Comparison of ENCODE assay signal across 33 cellular contexts in the genomic region with DNA sequence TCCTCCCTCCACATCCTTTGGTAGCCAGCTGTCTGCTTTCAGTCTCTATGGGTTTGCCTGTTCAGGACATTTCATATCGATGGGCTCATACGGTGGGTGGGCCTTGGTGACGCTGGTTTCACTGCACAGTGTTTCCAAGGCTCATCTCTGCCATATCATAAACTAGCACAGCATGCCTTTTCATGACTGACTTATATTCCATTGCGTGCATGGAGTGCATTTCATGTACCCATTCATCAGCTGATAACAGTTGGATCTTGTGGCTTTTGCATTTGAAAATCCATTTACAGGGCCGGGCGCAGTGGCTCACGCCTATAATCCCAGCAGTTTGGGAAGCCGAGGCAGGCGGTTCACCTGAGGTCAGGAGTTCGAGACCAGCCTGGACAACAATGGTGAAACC.
"Had no signal": no experiment of that assay in that cellular context is flagged by ENCODE, and none has a peak within 500 bp of the region (broad histone marks: within the 10 kb centered on the region; RNA-seq: fewer than 3 reads in every experiment).

No MANE protein-coding gene starts in this region.

- H3K9me3 ChIP-seq: adrenal gland, ascending aorta, body of pancreas, breast epithelium had no signal

- H3K36me3 ChIP-seq: adrenal gland, ascending aorta, brain microvascular endothelial cell, breast epithelium, cardiac muscle cell had no signal

- FAIRE-seq: astrocyte, bronchial epithelial cell had no signal

- ATAC-seq: activated naive CD4-positive, alpha-beta T cell treated with anti-CD3 and anti-CD28 coated beads, Interleukin-2, amount 50 U/mL, for 72 hours; activated naive CD8-positive, alpha-beta T cell treated with anti-CD3 and anti-CD28 coated beads, Interleukin-2, amount 50 U/mL, for 24 hours; activated T-cell treated with anti-CD3 and anti-CD28 coated beads, Interleukin-2, amount 50 U/mL, for 4 hours; activated T-cell treated with anti-CD3 and anti-CD28 coated beads, Interleukin-2, amount 50 U/mL, for 72 hours; activated T-helper 17 cell treated with anti-CD3 and anti-CD28 coated beads, Interleukin-2, amount 50 U/mL, for 72 hours; body of pancreas had no signal

- H3K27ac ChIP-seq: adrenal gland, ascending aorta, body of pancreas, brain microvascular endothelial cell, breast epithelium, cardiac muscle cell had no signal

- DNase-seq: activated effector memory CD4-positive, alpha-beta T cell treated with anti-CD3 and anti-CD28 coated beads, Interleukin-2, amount 50 U/mL, for 16 hours; activated effector memory CD4-positive, alpha-beta T cell treated with Interleukin-2 at 50 U/mL for 16 hours; activated gamma-delta T cell; activated gamma-delta T cell treated with Interleukin-2 at 50 U/mL for 16 hours; activated naive CD4-positive, alpha-beta T cell; activated naive CD4-positive, alpha-beta T cell treated with anti-CD3 and anti-CD28 coated beads for 36 hours; activated naive CD4-positive, alpha-beta T cell treated with anti-CD3 and anti-CD28 coated beads, Interleukin-2, amount 10 ng/mL, durations not matched to agents 7 days and 5 days; activated naive CD4-positive, alpha-beta T cell treated with anti-CD3 and anti-CD28 coated beads, Interleukin-2, amount 50 U/mL, for 16 hours; activated naive CD4-positive, alpha-beta T cell treated with Interleukin-2 at 50 U/mL for 16 hours; activated naive CD8-positive, alpha-beta T cell treated with anti-CD3 and anti-CD28 coated beads for 36 hours; activated naive CD8-positive, alpha-beta T cell treated with anti-CD3 and anti-CD28 coated beads, Interleukin-2, amount 10 ng/mL, durations not matched to agents 7 days and 5 days; activated naive CD8-positive, alpha-beta T cell treated with anti-CD3 and anti-CD28 coated beads, Interleukin-2, amount 50 U/mL, for 24 hours; activated T-cell treated with anti-CD3 and anti-CD28 coated beads, Interleukin-2, amount 50 U/mL, for 24 hours; activated T-cell treated with anti-CD3 and anti-CD28 coated beads, Interleukin-2, amount 50 U/mL, for 4 hours; activated T-cell treated with anti-CD3 and anti-CD28 coated beads, Interleukin-2, amount 50 U/mL, for 48 hours; activated T-cell treated with anti-CD3 and anti-CD28 coated beads, Interleukin-2, amount 50 U/mL, for 72 hours; adrenal gland; amniotic stem cell; amygdala; anterior cingulate cortex; aorta; body of pancreas; brain microvascular endothelial cell; caudate nucleus; central memory CD4-positive, alpha-beta T cell; cerebellar nuclear complex had no signal

- H3K4me3 ChIP-seq: adrenal gland, ascending aorta, body of pancreas, breast epithelium, cardiac muscle cell had no signal

- H3K27me3 ChIP-seq: adrenal gland, ascending aorta, body of pancreas, brain microvascular endothelial cell, breast epithelium, cardiac muscle cell had no signal

- H3K4me1 ChIP-seq: adrenal gland, ascending aorta, body of pancreas, breast epithelium had no signal
